In genomic region chr7:42071372-42072261, GRCh38 we compare ENCODE assay signal across 11 cellular contexts.
A peak's percentile ranks its signal among the peaks of the same experiment; 100 is the strongest.
DNase-seq lines count a peak whose midpoint lies in the region; TF ChIP-seq lines count a peak whose summit lies in the region.
"Had no signal": no experiment of that assay in that cellular context is flagged by ENCODE, and none has a peak within 500 bp of the region (broad histone marks: within the 10 kb centered on the region; RNA-seq: fewer than 3 reads in every experiment).

No MANE protein-coding gene starts in this region.

- H3K36me3 Mint-ChIP-seq in progenitor cell of endocrine pancreas (ENCODE audit: insufficient read depth) = no peaks in the 10 kb centered on the region
- H3K36me3 Mint-ChIP-seq in activated naive CD4-positive, alpha-beta T cell treated with anti-CD3 and anti-CD28 coated beads for 36 hours (ENCODE audit: low read depth) = no peaks in the 10 kb centered on the region
- H3K36me3 Mint-ChIP-seq: activated naive CD4-positive, alpha-beta T cell treated with anti-CD3 and anti-CD28 coated beads, Interleukin-2, amount 50 U/mL, for 72 hours had no signal

- H3K9me3 Mint-ChIP-seq in progenitor cell of endocrine pancreas (ENCODE audit: low read depth) = no peaks in the 10 kb centered on the region
- no peaks in the 10 kb centered on the region for H3K9me3 Mint-ChIP-seq in activated naive CD4-positive, alpha-beta T cell treated with anti-CD3 and anti-CD28 coated beads for 36 hours
- H3K9me3 Mint-ChIP-seq: activated naive CD4-positive, alpha-beta T cell treated with anti-CD3 and anti-CD28 coated beads, Interleukin-2, amount 50 U/mL, for 72 hours had no signal

- peaks cover 77% of the 10 kb centered on the region for H3K27me3 Mint-ChIP-seq in progenitor cell of endocrine pancreas
- H3K27me3 Mint-ChIP-seq in activated naive CD4-positive, alpha-beta T cell treated with anti-CD3 and anti-CD28 coated beads for 36 hours (ENCODE audit: low read depth) = no peaks in the 10 kb centered on the region

- intact Hi-C loops in activated naive CD4-positive, alpha-beta T cell treated with anti-CD3 and anti-CD28 coated beads for 36 hours (cut with micrococcal nuclease) = no loop called here

- no peak overlapping the region for H3K27ac ChIP-seq in RWPE1
- H3K27ac ChIP-seq: Peyer's patch had no signal

- POLR2A ChIA-PET in RWPE1 (lab: Yijun Ruan, JAX; ENCODE audit: low non-redundant PET) = no interaction called here

- CTCF ChIA-PET in RWPE1 (lab: Yijun Ruan, JAX) = interaction anchor here (0.6 to 1.5 kb wide), 6 partner anchors 127 to 760 kb away, joined by 3 to 8 read pairs (median 3); no protein-coding TSS in a partner anchor
- CTCF ChIA-PET in activated naive CD4-positive, alpha-beta T cell treated with anti-CD3 and anti-CD28 coated beads for 36 hours (lab: Charles Lee) = interaction anchor here (0.7 kb wide), 1 partner anchor 956 kb away, joined by 3 read pairs; no protein-coding TSS in a partner anchor

- peaks cover 4% of the 10 kb centered on the region for H3K4me1 Mint-ChIP-seq in progenitor cell of endocrine pancreas (ENCODE audit: low read depth)
- no peaks in the 10 kb centered on the region for H3K4me1 Mint-ChIP-seq in activated naive CD4-positive, alpha-beta T cell treated with anti-CD3 and anti-CD28 coated beads for 36 hours (ENCODE audit: low read depth)

- H3K4me3 Mint-ChIP-seq in progenitor cell of endocrine pancreas (ENCODE audit: low read depth) = no peak overlapping the region
- no peak overlapping the region for H3K4me3 Mint-ChIP-seq in activated naive CD4-positive, alpha-beta T cell treated with anti-CD3 and anti-CD28 coated beads for 36 hours

- no peak overlapping the region for H3K27ac Mint-ChIP-seq in progenitor cell of endocrine pancreas
- no peak overlapping the region for H3K27ac Mint-ChIP-seq in activated naive CD4-positive, alpha-beta T cell treated with anti-CD3 and anti-CD28 coated beads for 36 hours
- H3K27ac Mint-ChIP-seq: activated naive CD4-positive, alpha-beta T cell treated with anti-CD3 and anti-CD28 coated beads, Interleukin-2, amount 50 U/mL, for 72 hours had no signal

- TF ChIP-seq CTCF in RWPE1 (conservative IDR thresholded peaks at IDR 0.05; ENCODE audit: low read depth) (no peak; the same call in 1 of the 2 replicates), progenitor cell of endocrine pancreas (IDR thresholded peaks at IDR 0.05; ENCODE audit: unreplicated experiment) (peak; percentile 39)

- DNase-seq in GM03348 (ENCODE audit: low spot score) (peak; percentile 27), RWPE1 (ENCODE audit: low spot score) (peak; percentile 33), fibroblast of gingiva (ENCODE audit: low read depth) (peak; percentile 71), progenitor cell of endocrine pancreas (ENCODE audit: low spot score, unreplicated experiment) (no peak), NCI-H1417 treated with DMSO at 0.1 percent for 48 hours (lab: John Stamatoyannopoulos, UW) (no peak), middle frontal gyrus (ENCODE audit: extremely low spot score, low spot score) (no peak), OCI-M1 (lab: John Stamatoyannopoulos, UW) (no peak)
- DNase-seq in activated naive CD4-positive, alpha-beta T cell treated with anti-CD3 and anti-CD28 coated beads for 36 hours = no peak
- DNase-seq: Caco-2, Peyer's patch had no signal

Comparison
In these comparisons a context has a peak if more than half of its experiments do, and no peak if none do; other contexts are left out.
1. DNase-seq: peak in GM03348 (single experiment), RWPE1 (single experiment) and fibroblast of gingiva (single experiment); none in progenitor cell of endocrine pancreas (single experiment), activated naive CD4-positive, alpha-beta T cell treated with anti-CD3 and anti-CD28 coated beads for 36 hours (single experiment), NCI-H1417 treated with DMSO at 0.1 percent for 48 hours (single experiment), middle frontal gyrus (single experiment) and OCI-M1 (single experiment).